In the genomic region with DNA sequence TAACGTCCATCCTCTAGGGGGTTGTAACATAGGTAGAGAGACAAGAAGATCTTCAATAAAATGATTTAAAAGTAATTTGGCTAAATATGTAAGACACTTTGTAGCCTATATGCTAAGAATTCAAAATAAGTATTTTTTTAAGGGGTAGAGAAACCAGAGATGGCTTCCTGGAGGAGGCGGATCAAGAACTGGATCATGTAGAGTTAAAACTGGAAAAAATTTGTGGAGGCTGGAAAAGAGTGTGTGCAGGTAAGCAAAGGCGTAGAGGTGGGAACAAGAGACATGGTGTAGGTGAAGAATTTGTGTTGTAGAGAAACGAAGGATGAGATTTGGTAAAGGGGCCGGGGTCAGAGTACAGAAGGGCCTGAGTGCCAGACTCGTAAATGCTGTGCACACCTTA, we compare ENCODE assay signal across 39 cellular contexts.
"Had no signal": no experiment of that assay in that cellular context is flagged by ENCODE, and none has a peak within 500 bp of the region (broad histone marks: within the 10 kb centered on the region; RNA-seq: fewer than 3 reads in every experiment).

No MANE protein-coding gene starts in this region.

- ATAC-seq: activated naive CD4-positive, alpha-beta T cell treated with anti-CD3 and anti-CD28 coated beads, Interleukin-2, amount 50 U/mL, for 72 hours; activated naive CD8-positive, alpha-beta T cell treated with anti-CD3 and anti-CD28 coated beads, Interleukin-2, amount 50 U/mL, for 24 hours; activated T-cell treated with anti-CD3 and anti-CD28 coated beads, Interleukin-2, amount 50 U/mL, for 4 hours; activated T-cell treated with anti-CD3 and anti-CD28 coated beads, Interleukin-2, amount 50 U/mL, for 72 hours; activated T-helper 17 cell treated with anti-CD3 and anti-CD28 coated beads, Interleukin-2, amount 50 U/mL, for 72 hours; body of pancreas had no signal

- H3K27ac ChIP-seq: adrenal gland, ascending aorta, body of pancreas, breast epithelium, cardiac muscle cell had no signal

- H3K36me3 Mint-ChIP-seq: activated naive CD4-positive, alpha-beta T cell treated with anti-CD3 and anti-CD28 coated beads, Interleukin-2, amount 10 ng/mL, durations not matched to agents 7 days and 5 days; activated naive CD4-positive, alpha-beta T cell treated with anti-CD3 and anti-CD28 coated beads, Interleukin-2, amount 50 U/mL, for 24 hours; activated naive CD4-positive, alpha-beta T cell treated with anti-CD3 and anti-CD28 coated beads, Interleukin-2, amount 50 U/mL, for 72 hours; activated naive CD8-positive, alpha-beta T cell; activated naive CD8-positive, alpha-beta T cell treated with anti-CD3 and anti-CD28 coated beads for 36 hours; activated naive CD8-positive, alpha-beta T cell treated with anti-CD3 and anti-CD28 coated beads, Interleukin-2, amount 10 ng/mL, durations not matched to agents 7 days and 5 days; brain had no signal

- H3K4me1 ChIP-seq: adrenal gland, ascending aorta, body of pancreas, breast epithelium had no signal

- H3K4me3 Mint-ChIP-seq: activated naive CD4-positive, alpha-beta T cell treated with anti-CD3 and anti-CD28 coated beads for 36 hours; activated naive CD4-positive, alpha-beta T cell treated with anti-CD3 and anti-CD28 coated beads, Interleukin-2, amount 10 ng/mL, durations not matched to agents 7 days and 5 days; activated naive CD4-positive, alpha-beta T cell treated with anti-CD3 and anti-CD28 coated beads, Interleukin-2, amount 50 U/mL, for 24 hours; activated naive CD8-positive, alpha-beta T cell; activated naive CD8-positive, alpha-beta T cell treated with anti-CD3 and anti-CD28 coated beads for 36 hours; activated naive CD8-positive, alpha-beta T cell treated with anti-CD3 and anti-CD28 coated beads, Interleukin-2, amount 10 ng/mL, durations not matched to agents 7 days and 5 days; activated naive CD8-positive, alpha-beta T cell treated with anti-CD3 and anti-CD28 coated beads, Interleukin-2, amount 50 U/mL, for 24 hours; activated T-cell treated with anti-CD3 and anti-CD28 coated beads, Interleukin-2, amount 50 U/mL, for 24 hours; activated T-cell treated with anti-CD3 and anti-CD28 coated beads, Interleukin-2, amount 50 U/mL, for 4 hours; activated T-cell treated with anti-CD3 and anti-CD28 coated beads, Interleukin-2, amount 50 U/mL, for 72 hours; activated T-helper 1 cell treated with anti-CD3 and anti-CD28 coated beads, Interleukin-12 subunit alpha, Interleukin-12 subunit beta, Interleukin-2, Interleukin-4 antibody, amounts not matched to agents 30 ng/mL and 10 ng/mL and 1 ng/mL, durations not matched to agents 14 hours and 24 hours and 36 hours; activated T-helper 17 cell treated with anti-CD3 and anti-CD28 coated beads, Interleukin-2, amount 50 U/mL, for 72 hours; brain; central memory CD8-positive, alpha-beta T cell had no signal

- FAIRE-seq: astrocyte, bronchial epithelial cell had no signal

- H3K4me1 Mint-ChIP-seq: activated naive CD4-positive, alpha-beta T cell treated with anti-CD3 and anti-CD28 coated beads, Interleukin-2, amount 10 ng/mL, durations not matched to agents 7 days and 5 days; activated naive CD4-positive, alpha-beta T cell treated with anti-CD3 and anti-CD28 coated beads, Interleukin-2, amount 50 U/mL, for 24 hours; activated naive CD8-positive, alpha-beta T cell treated with anti-CD3 and anti-CD28 coated beads for 36 hours; activated naive CD8-positive, alpha-beta T cell treated with anti-CD3 and anti-CD28 coated beads, Interleukin-2, amount 10 ng/mL, durations not matched to agents 7 days and 5 days; activated naive CD8-positive, alpha-beta T cell treated with anti-CD3 and anti-CD28 coated beads, Interleukin-2, amount 50 U/mL, for 24 hours; activated T-helper 17 cell treated with anti-CD3 and anti-CD28 coated beads, Interleukin-2, amount 50 U/mL, for 72 hours; central memory CD8-positive, alpha-beta T cell had no signal

- H3K27ac Mint-ChIP-seq: activated naive CD4-positive, alpha-beta T cell treated with anti-CD3 and anti-CD28 coated beads for 36 hours; activated naive CD4-positive, alpha-beta T cell treated with anti-CD3 and anti-CD28 coated beads, Interleukin-2, amount 10 ng/mL, durations not matched to agents 7 days and 5 days; activated naive CD4-positive, alpha-beta T cell treated with anti-CD3 and anti-CD28 coated beads, Interleukin-2, amount 50 U/mL, for 24 hours; activated naive CD4-positive, alpha-beta T cell treated with anti-CD3 and anti-CD28 coated beads, Interleukin-2, amount 50 U/mL, for 72 hours; activated naive CD8-positive, alpha-beta T cell; activated naive CD8-positive, alpha-beta T cell treated with anti-CD3 and anti-CD28 coated beads for 36 hours; activated naive CD8-positive, alpha-beta T cell treated with anti-CD3 and anti-CD28 coated beads, Interleukin-2, amount 10 ng/mL, durations not matched to agents 7 days and 5 days; activated naive CD8-positive, alpha-beta T cell treated with anti-CD3 and anti-CD28 coated beads, Interleukin-2, amount 50 U/mL, for 24 hours; activated T-cell treated with anti-CD3 and anti-CD28 coated beads, Interleukin-2, amount 50 U/mL, for 24 hours; activated T-cell treated with anti-CD3 and anti-CD28 coated beads, Interleukin-2, amount 50 U/mL, for 72 hours; activated T-helper 1 cell treated with anti-CD3 and anti-CD28 coated beads, Interleukin-12 subunit alpha, Interleukin-12 subunit beta, Interleukin-2, Interleukin-4 antibody, amounts not matched to agents 30 ng/mL and 10 ng/mL and 1 ng/mL, durations not matched to agents 14 hours and 24 hours and 36 hours; activated T-helper 17 cell treated with anti-CD3 and anti-CD28 coated beads, Interleukin-2, amount 50 U/mL, for 72 hours; activated T-helper 2 cell treated with anti-CD3 and anti-CD28 coated beads, Interferon-gamma antibody, Interleukin-2, Interleukin-4, amounts not matched to agents 10 μg/mL and 5 μg/mL and 100 μg/mL, durations not matched to agents 14 hours and 24 hours and 36 hours; brain had no signal

- H3K4me3 ChIP-seq: adrenal gland, ascending aorta, body of pancreas, breast epithelium, cardiac muscle cell had no signal

- H3K9me3 ChIP-seq: adrenal gland, ascending aorta, body of pancreas, breast epithelium had no signal

- H3K36me3 ChIP-seq: adrenal gland, ascending aorta, breast epithelium, cardiac muscle cell had no signal

- DNase-seq: activated effector memory CD4-positive, alpha-beta T cell treated with anti-CD3 and anti-CD28 coated beads, Interleukin-2, amount 50 U/mL, for 16 hours; activated effector memory CD4-positive, alpha-beta T cell treated with Interleukin-2 at 50 U/mL for 16 hours; activated gamma-delta T cell; activated gamma-delta T cell treated with Interleukin-2 at 50 U/mL for 16 hours; activated naive CD4-positive, alpha-beta T cell; activated naive CD4-positive, alpha-beta T cell treated with anti-CD3 and anti-CD28 coated beads for 36 hours; activated naive CD4-positive, alpha-beta T cell treated with anti-CD3 and anti-CD28 coated beads, Interleukin-2, amount 10 ng/mL, durations not matched to agents 7 days and 5 days; activated naive CD4-positive, alpha-beta T cell treated with anti-CD3 and anti-CD28 coated beads, Interleukin-2, amount 50 U/mL, for 16 hours; activated naive CD4-positive, alpha-beta T cell treated with Interleukin-2 at 50 U/mL for 16 hours; activated naive CD8-positive, alpha-beta T cell treated with anti-CD3 and anti-CD28 coated beads for 36 hours; activated naive CD8-positive, alpha-beta T cell treated with anti-CD3 and anti-CD28 coated beads, Interleukin-2, amount 10 ng/mL, durations not matched to agents 7 days and 5 days; activated naive CD8-positive, alpha-beta T cell treated with anti-CD3 and anti-CD28 coated beads, Interleukin-2, amount 50 U/mL, for 24 hours; activated T-cell treated with anti-CD3 and anti-CD28 coated beads, Interleukin-2, amount 50 U/mL, for 1 hour; activated T-cell treated with anti-CD3 and anti-CD28 coated beads, Interleukin-2, amount 50 U/mL, for 24 hours; activated T-cell treated with anti-CD3 and anti-CD28 coated beads, Interleukin-2, amount 50 U/mL, for 4 hours; activated T-cell treated with anti-CD3 and anti-CD28 coated beads, Interleukin-2, amount 50 U/mL, for 48 hours; activated T-cell treated with anti-CD3 and anti-CD28 coated beads, Interleukin-2, amount 50 U/mL, for 72 hours; adrenal gland; amniotic stem cell; amygdala; anterior cingulate cortex; aorta; body of pancreas; caudate nucleus; central memory CD4-positive, alpha-beta T cell; cerebellar nuclear complex had no signal

- H3K9me3 Mint-ChIP-seq: activated naive CD4-positive, alpha-beta T cell treated with anti-CD3 and anti-CD28 coated beads, Interleukin-2, amount 10 ng/mL, durations not matched to agents 7 days and 5 days; activated naive CD4-positive, alpha-beta T cell treated with anti-CD3 and anti-CD28 coated beads, Interleukin-2, amount 50 U/mL, for 24 hours; activated naive CD4-positive, alpha-beta T cell treated with anti-CD3 and anti-CD28 coated beads, Interleukin-2, amount 50 U/mL, for 72 hours; activated naive CD8-positive, alpha-beta T cell treated with anti-CD3 and anti-CD28 coated beads for 36 hours; activated naive CD8-positive, alpha-beta T cell treated with anti-CD3 and anti-CD28 coated beads, Interleukin-2, amount 10 ng/mL, durations not matched to agents 7 days and 5 days; activated naive CD8-positive, alpha-beta T cell treated with anti-CD3 and anti-CD28 coated beads, Interleukin-2, amount 50 U/mL, for 24 hours; activated T-cell treated with anti-CD3 and anti-CD28 coated beads, Interleukin-2, amount 50 U/mL, for 4 hours; activated T-helper 1 cell treated with anti-CD3 and anti-CD28 coated beads, Interleukin-12 subunit alpha, Interleukin-12 subunit beta, Interleukin-2, Interleukin-4 antibody, amounts not matched to agents 30 ng/mL and 10 ng/mL and 1 ng/mL, durations not matched to agents 14 hours and 24 hours and 36 hours; activated T-helper 17 cell treated with anti-CD3 and anti-CD28 coated beads, Interleukin-2, amount 50 U/mL, for 72 hours; activated T-helper 2 cell treated with anti-CD3 and anti-CD28 coated beads, Interferon-gamma antibody, Interleukin-2, Interleukin-4, amounts not matched to agents 10 μg/mL and 5 μg/mL and 100 μg/mL, durations not matched to agents 14 hours and 24 hours and 36 hours; brain; central memory CD8-positive, alpha-beta T cell had no signal

- H3K27me3 ChIP-seq: adrenal gland, ascending aorta, body of pancreas, breast epithelium, cardiac muscle cell had no signal

- H3K27me3 Mint-ChIP-seq: activated naive CD4-positive, alpha-beta T cell treated with anti-CD3 and anti-CD28 coated beads, Interleukin-2, amount 10 ng/mL, durations not matched to agents 7 days and 5 days; activated naive CD4-positive, alpha-beta T cell treated with anti-CD3 and anti-CD28 coated beads, Interleukin-2, amount 50 U/mL, for 24 hours; activated T-cell treated with anti-CD3 and anti-CD28 coated beads, Interleukin-2, amount 50 U/mL, for 24 hours; brain had no signal
